ENCODE assay signal across 8 cellular contexts in the genomic region with DNA sequence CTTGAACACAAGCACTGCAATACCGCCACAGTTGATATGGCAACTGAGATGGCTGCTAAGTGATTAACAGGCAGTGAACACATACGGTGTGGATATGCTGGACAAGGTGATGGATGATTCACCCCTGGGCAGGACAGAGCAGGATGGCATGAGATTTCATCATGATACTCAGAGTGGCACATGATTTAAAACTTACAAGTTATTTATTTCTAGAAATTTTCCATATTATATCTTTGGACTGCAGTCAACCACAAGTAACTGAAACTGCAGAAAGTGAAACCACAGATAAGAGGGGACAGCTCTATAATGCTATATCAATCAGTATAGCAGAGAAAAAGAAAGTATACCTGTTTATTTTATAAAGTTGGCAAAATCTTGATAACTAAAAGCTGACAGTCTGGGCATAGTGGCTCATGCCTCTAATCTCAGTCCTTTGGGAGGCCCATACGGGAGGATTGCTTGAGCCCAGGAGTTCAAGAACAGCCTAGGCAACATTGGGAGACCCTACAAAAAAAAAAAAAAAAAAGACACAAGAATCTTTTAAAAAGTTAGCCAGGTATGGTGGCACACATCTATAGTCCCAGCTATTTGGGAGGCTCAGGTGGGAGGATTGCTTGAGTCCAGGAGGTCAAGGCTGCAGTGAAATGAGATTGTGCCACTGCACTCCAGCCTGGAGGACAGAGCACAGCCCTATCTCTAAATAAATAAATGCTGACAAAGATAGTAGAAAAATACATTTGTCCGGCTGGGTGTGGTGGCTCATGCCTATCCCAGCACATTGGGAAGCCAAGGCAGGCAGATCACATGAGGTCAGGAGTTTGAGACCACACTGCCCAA. TPM values are rescaled to one million over a fixed set of nuclear protein-coding genes. Genes with fewer than 3 reads are reported as not detected.
A peak's percentile ranks its signal among the peaks of the same experiment; 100 is the strongest.
DNase-seq lines count a peak whose midpoint lies in the region; ATAC-seq and TF ChIP-seq lines count a peak whose summit lies in the region.

No MANE protein-coding gene starts in this region.

- H3K9me3 ChIP-seq in esophagus squamous epithelium (no peaks in the 10 kb centered on the region), tibial nerve (no peaks in the 10 kb centered on the region)

- TF ChIP-seq CTCF in esophagus squamous epithelium (IDR thresholded peaks at IDR 0.05) (no peak), tibial nerve (IDR thresholded peaks at IDR 0.05) (no peak)

- H3K4me3 ChIP-seq in esophagus squamous epithelium = peak overlapping the region in 1 of 4 donors; percentile 11
- no peak overlapping the region for H3K4me3 ChIP-seq in tibial nerve

- no peaks in the 10 kb centered on the region for H3K27me3 ChIP-seq in esophagus squamous epithelium
- no peaks in the 10 kb centered on the region for H3K27me3 ChIP-seq in tibial nerve

- H3K27ac ChIP-seq in esophagus squamous epithelium (peak overlapping the region in 3 of 4 donors; percentile 48 to 84 (median 74)), tibial nerve (no peak overlapping the region)

- ATAC-seq in GM18907 (IDR thresholded peaks at IDR 0.05; ENCODE audit: unreplicated experiment) (peak; percentile 52), GM18502 (IDR thresholded peaks at IDR 0.05; ENCODE audit: poor library complexity, unreplicated experiment) (no peak), HG03342 (IDR thresholded peaks at IDR 0.05; ENCODE audit: unreplicated experiment) (no peak)

- intact Hi-C loops in esophagus squamous epithelium (cut with DNase I) = no loop called here

- no peaks in the 10 kb centered on the region for H3K36me3 ChIP-seq in esophagus squamous epithelium
- no peaks in the 10 kb centered on the region for H3K36me3 ChIP-seq in tibial nerve

- WGBS in esophagus squamous epithelium, 2 donors = 39 to 47% methylated on average over 4 of the region's 4 CpGs
- 66 to 80% methylated on average over 4 of the region's 4 CpGs for WGBS in tibial nerve, 2 donors

- H3K4me1 ChIP-seq in esophagus squamous epithelium (peaks cover 0 to 32% (median 0%) of the 10 kb centered on the region in 3 donors), tibial nerve (peaks cover 0 to 24% (median 0%) of the 10 kb centered on the region in 4 donors)

- no peak for TF ChIP-seq POLR2A in esophagus squamous epithelium (IDR thresholded peaks at IDR 0.05)
- no peak for TF ChIP-seq POLR2A in tibial nerve (IDR thresholded peaks at IDR 0.05)

- DNase-seq in A172 (ENCODE audit: low spot score) (peak; percentile 53), RKO (ENCODE audit: low spot score) (peak; percentile 87), esophagus squamous epithelium (lab: John Stamatoyannopoulos, UW) (no peak), NCI-H524 (lab: John Stamatoyannopoulos, UW) (no peak), tibial nerve (ENCODE audit: low spot score in 2 of 2) (no peak)

- no peak for TF ChIP-seq EP300 in tibial nerve (IDR thresholded peaks at IDR 0.05)

RNA-seq across cellular contexts. Expression of a gene that starts 48.1 kb away (rescaled TPM):
- total RNA-seq in A172 (2014; rRNA removed; shearing (Covaris generic)) = 4.0 and 6.0 TPM in 2 replicates
- total RNA-seq in esophagus squamous epithelium (10 to 100 TPM; 33.4 to 41.0 (median 36.3) TPM), tibial nerve (10 to 100 TPM; 25.1 to 38.7 (median 33.6) TPM)

Comparison
In these comparisons a context has a peak if more than half of its experiments do, and no peak if none do; other contexts are left out.
1. DNase-seq: peak in A172 (single experiment) and RKO (single experiment); none in esophagus squamous epithelium (single experiment), NCI-H524 (0 of 2) and tibial nerve (0 of 2).
2. H3K27ac ChIP-seq: peak in esophagus squamous epithelium (3 of 4); none in tibial nerve (0 of 4).